In genomic region chr4:87006531-87007344, GRCh38 we compare ENCODE assay signal across 1 cellular context.
A peak's percentile ranks its signal among the peaks of the same experiment; 100 is the strongest.
TF ChIP-seq lines count a peak whose summit lies in the region.

No MANE protein-coding gene starts in this region.

TF ChIP-seq in HepG2, 621 proteins besides CTCF, POLR2A, EP300 and RAD21 (continued from another document and continues in another):
- TF ChIP-seq, protein P1, sequence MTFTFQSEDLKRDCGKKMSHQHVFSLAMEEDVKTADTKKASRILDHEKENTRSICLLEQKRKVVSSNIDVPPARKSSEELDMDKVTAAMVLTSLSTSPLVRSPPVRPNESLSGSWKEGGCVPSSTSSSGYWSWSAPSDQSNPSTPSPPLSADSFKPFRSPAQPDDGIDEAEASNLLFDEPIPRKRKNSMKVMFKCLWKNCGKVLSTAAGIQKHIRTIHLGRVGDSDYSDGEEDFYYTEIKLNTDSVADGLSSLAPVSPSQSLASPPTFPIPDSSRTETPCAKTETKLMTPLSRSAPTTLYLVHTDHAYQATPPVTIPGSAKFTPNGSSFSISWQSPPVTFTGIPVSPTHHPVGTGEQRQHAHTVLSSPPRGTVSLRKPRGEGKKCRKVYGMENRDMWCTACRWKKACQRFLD (CRISPR knock-in tag; IDR thresholded peaks at IDR 0.05; ENCODE audit: borderline replicate concordance) = no peak; the same call in 1 of the 2 replicates
- TF ChIP-seq GTF2F1 (IDR thresholded peaks at IDR 0.05; ENCODE audit: low read length) (peak; percentile 88), ATF3 (CRISPR knock-in tag; IDR thresholded peaks at IDR 0.05) (no peak), NR2F6 (IDR thresholded peaks at IDR 0.05) (no peak), NR2F6 (CRISPR knock-in tag; IDR thresholded peaks at IDR 0.05) (no peak; the same call in 1 of the 2 replicates), SMARCC2 (IDR thresholded peaks at IDR 0.05) (no peak), SALL2 (CRISPR knock-in tag; IDR thresholded peaks at IDR 0.05) (peak; percentile 56; the same call in 1 of the 2 replicates), SSRP1 (CRISPR knock-in tag; IDR thresholded peaks at IDR 0.05) (no peak), RELA (CRISPR knock-in tag; IDR thresholded peaks at IDR 0.05) (no peak), KDM3A (CRISPR knock-in tag; IDR thresholded peaks at IDR 0.05; ENCODE audit: low read depth) (peak; percentile 75), ATF2 (CRISPR knock-in tag; IDR thresholded peaks at IDR 0.05) (no peak; the same call in 1 of the 2 replicates), STAT5B (CRISPR knock-in tag; IDR thresholded peaks at IDR 0.05) (no peak), NPAS2 (CRISPR knock-in tag; IDR thresholded peaks at IDR 0.05; ENCODE audit: borderline replicate concordance) (no peak), BCL6 (CRISPR knock-in tag; IDR thresholded peaks at IDR 0.05) (peak; percentile 51), ZNF251 (CRISPR knock-in tag; IDR thresholded peaks at IDR 0.05) (no peak), ZNF530 (CRISPR knock-in tag; IDR thresholded peaks at IDR 0.05; ENCODE audit: low read depth) (no peak), BORCS8-MEF2B (CRISPR knock-in tag; IDR thresholded peaks at IDR 0.05) (peak; percentile 57; the same call in 1 of the 2 replicates), JARID2 (CRISPR knock-in tag; IDR thresholded peaks at IDR 0.05; ENCODE audit: insufficient replicate concordance) (no peak), RAD51 (IDR thresholded peaks at IDR 0.05; ENCODE audit: borderline replicate concordance) (no peak), TRAFD1 (CRISPR knock-in tag; IDR thresholded peaks at IDR 0.05; ENCODE audit: borderline replicate concordance) (no peak), HES4 (CRISPR knock-in tag; IDR thresholded peaks at IDR 0.05; ENCODE audit: borderline replicate concordance) (peak; percentile 8; the same call in 1 of the 2 replicates), ASH2L (IDR thresholded peaks at IDR 0.05; ENCODE audit: insufficient read length, low read depth, low read length) (no peak), MIXL1 (CRISPR knock-in tag; IDR thresholded peaks at IDR 0.05) (no peak; the same call in 1 of the 2 replicates), ZNF3 (CRISPR knock-in tag; IDR thresholded peaks at IDR 0.05) (0 out of 2 replicates have a peak, but pooled peaks have one; percentile 14), MEF2D (CRISPR knock-in tag; IDR thresholded peaks at IDR 0.05) (peak; percentile 73; the same call in 1 of the 2 replicates), KMT2A (CRISPR knock-in tag; IDR thresholded peaks at IDR 0.05) (peak; percentile 71; the same call in 1 of the 2 replicates), GABPB1 (CRISPR knock-in tag; IDR thresholded peaks at IDR 0.05) (peak; percentile 80; the same call in 1 of the 2 replicates), ZNF329 (CRISPR knock-in tag; IDR thresholded peaks at IDR 0.05; ENCODE audit: low read depth) (peak; percentile 12; the same call in 1 of the 2 replicates), RBM39 (IDR thresholded peaks at IDR 0.05; ENCODE audit: low read depth, low read length, poor library complexity, severe bottlenecking) (peak; percentile 93), SAP130 (CRISPR knock-in tag; IDR thresholded peaks at IDR 0.05; ENCODE audit: low read depth) (peak; percentile 58), ETV5 (CRISPR knock-in tag; IDR thresholded peaks at IDR 0.05; ENCODE audit: borderline replicate concordance) (peak; percentile 25; the same call in 1 of the 2 replicates)
- TF ChIP-seq, protein P2, sequence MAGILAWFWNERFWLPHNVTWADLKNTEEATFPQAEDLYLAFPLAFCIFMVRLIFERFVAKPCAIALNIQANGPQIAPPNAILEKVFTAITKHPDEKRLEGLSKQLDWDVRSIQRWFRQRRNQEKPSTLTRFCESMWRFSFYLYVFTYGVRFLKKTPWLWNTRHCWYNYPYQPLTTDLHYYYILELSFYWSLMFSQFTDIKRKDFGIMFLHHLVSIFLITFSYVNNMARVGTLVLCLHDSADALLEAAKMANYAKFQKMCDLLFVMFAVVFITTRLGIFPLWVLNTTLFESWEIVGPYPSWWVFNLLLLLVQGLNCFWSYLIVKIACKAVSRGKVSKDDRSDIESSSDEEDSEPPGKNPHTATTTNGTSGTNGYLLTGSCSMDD (CRISPR knock-in tag; IDR thresholded peaks at IDR 0.05) = no peak
- TF ChIP-seq, protein P3, sequence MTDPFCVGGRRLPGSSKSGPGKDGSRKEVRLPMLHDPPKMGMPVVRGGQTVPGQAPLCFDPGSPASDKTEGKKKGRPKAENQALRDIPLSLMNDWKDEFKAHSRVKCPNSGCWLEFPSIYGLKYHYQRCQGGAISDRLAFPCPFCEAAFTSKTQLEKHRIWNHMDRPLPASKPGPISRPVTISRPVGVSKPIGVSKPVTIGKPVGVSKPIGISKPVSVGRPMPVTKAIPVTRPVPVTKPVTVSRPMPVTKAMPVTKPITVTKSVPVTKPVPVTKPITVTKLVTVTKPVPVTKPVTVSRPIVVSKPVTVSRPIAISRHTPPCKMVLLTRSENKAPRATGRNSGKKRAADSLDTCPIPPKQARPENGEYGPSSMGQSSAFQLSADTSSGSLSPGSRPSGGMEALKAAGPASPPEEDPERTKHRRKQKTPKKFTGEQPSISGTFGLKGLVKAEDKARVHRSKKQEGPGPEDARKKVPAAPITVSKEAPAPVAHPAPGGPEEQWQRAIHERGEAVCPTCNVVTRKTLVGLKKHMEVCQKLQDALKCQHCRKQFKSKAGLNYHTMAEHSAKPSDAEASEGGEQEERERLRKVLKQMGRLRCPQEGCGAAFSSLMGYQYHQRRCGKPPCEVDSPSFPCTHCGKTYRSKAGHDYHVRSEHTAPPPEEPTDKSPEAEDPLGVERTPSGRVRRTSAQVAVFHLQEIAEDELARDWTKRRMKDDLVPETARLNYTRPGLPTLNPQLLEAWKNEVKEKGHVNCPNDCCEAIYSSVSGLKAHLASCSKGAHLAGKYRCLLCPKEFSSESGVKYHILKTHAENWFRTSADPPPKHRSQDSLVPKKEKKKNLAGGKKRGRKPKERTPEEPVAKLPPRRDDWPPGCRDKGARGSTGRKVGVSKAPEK (CRISPR knock-in tag; IDR thresholded peaks at IDR 0.05; ENCODE audit: borderline replicate concordance) = no peak
- TF ChIP-seq, protein P4, sequence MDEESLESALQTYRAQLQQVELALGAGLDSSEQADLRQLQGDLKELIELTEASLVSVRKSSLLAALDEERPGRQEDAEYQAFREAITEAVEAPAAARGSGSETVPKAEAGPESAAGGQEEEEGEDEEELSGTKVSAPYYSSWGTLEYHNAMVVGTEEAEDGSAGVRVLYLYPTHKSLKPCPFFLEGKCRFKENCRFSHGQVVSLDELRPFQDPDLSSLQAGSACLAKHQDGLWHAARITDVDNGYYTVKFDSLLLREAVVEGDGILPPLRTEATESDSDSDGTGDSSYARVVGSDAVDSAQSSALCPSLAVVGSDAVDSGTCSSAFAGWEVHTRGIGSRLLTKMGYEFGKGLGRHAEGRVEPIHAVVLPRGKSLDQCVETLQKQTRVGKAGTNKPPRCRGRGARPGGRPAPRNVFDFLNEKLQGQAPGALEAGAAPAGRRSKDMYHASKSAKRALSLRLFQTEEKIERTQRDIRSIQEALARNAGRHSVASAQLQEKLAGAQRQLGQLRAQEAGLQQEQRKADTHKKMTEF (CRISPR knock-in tag; IDR thresholded peaks at IDR 0.05) = peak; percentile 88; the same call in 1 of the 2 replicates
- TF ChIP-seq, protein P5, sequence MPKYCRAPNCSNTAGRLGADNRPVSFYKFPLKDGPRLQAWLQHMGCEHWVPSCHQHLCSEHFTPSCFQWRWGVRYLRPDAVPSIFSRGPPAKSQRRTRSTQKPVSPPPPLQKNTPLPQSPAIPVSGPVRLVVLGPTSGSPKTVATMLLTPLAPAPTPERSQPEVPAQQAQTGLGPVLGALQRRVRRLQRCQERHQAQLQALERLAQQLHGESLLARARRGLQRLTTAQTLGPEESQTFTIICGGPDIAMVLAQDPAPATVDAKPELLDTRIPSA (CRISPR knock-in tag; IDR thresholded peaks at IDR 0.05; ENCODE audit: borderline replicate concordance) = no peak
- TF ChIP-seq, protein P6, sequence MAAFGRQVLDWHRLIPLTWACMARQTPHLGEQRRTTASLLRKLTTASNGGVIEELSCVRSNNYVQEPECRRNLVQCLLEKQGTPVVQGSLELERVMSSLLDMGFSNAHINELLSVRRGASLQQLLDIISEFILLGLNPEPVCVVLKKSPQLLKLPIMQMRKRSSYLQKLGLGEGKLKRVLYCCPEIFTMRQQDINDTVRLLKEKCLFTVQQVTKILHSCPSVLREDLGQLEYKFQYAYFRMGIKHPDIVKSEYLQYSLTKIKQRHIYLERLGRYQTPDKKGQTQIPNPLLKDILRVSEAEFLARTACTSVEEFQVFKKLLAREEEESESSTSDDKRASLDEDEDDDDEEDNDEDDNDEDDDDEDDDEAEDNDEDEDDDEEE (CRISPR knock-in tag; IDR thresholded peaks at IDR 0.05) = 0 out of 2 replicates have a peak, but pooled peaks have one; percentile 51
- TF ChIP-seq, protein P7, sequence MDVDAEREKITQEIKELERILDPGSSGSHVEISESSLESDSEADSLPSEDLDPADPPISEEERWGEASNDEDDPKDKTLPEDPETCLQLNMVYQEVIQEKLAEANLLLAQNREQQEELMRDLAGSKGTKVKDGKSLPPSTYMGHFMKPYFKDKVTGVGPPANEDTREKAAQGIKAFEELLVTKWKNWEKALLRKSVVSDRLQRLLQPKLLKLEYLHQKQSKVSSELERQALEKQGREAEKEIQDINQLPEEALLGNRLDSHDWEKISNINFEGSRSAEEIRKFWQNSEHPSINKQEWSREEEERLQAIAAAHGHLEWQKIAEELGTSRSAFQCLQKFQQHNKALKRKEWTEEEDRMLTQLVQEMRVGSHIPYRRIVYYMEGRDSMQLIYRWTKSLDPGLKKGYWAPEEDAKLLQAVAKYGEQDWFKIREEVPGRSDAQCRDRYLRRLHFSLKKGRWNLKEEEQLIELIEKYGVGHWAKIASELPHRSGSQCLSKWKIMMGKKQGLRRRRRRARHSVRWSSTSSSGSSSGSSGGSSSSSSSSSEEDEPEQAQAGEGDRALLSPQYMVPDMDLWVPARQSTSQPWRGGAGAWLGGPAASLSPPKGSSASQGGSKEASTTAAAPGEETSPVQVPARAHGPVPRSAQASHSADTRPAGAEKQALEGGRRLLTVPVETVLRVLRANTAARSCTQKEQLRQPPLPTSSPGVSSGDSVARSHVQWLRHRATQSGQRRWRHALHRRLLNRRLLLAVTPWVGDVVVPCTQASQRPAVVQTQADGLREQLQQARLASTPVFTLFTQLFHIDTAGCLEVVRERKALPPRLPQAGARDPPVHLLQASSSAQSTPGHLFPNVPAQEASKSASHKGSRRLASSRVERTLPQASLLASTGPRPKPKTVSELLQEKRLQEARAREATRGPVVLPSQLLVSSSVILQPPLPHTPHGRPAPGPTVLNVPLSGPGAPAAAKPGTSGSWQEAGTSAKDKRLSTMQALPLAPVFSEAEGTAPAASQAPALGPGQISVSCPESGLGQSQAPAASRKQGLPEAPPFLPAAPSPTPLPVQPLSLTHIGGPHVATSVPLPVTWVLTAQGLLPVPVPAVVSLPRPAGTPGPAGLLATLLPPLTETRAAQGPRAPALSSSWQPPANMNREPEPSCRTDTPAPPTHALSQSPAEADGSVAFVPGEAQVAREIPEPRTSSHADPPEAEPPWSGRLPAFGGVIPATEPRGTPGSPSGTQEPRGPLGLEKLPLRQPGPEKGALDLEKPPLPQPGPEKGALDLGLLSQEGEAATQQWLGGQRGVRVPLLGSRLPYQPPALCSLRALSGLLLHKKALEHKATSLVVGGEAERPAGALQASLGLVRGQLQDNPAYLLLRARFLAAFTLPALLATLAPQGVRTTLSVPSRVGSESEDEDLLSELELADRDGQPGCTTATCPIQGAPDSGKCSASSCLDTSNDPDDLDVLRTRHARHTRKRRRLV (CRISPR knock-in tag; IDR thresholded peaks at IDR 0.05) = 0 out of 2 replicates have a peak, but pooled peaks have one; percentile 76
- TF ChIP-seq, protein P8, sequence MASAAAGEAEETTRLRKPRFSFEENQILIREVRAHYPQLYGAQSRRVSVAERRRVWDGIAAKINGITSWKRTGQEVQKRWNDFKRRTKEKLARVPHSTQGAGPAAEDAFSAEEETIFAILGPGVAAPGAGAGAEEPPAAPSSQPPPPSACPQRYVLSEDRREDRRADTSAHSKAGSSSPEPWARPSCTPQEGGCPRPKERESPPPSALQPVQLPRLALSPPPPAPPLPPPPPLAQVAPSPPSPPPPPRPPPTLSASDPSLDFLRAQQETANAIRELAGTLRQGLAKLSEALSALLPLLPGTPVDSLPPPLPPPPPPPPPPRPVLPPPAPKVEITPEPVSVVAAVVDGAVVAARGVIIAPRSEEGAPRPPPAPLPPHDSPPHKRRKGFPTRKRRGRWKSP (CRISPR knock-in tag; IDR thresholded peaks at IDR 0.05) = peak; percentile 98
- TF ChIP-seq, protein P9, sequence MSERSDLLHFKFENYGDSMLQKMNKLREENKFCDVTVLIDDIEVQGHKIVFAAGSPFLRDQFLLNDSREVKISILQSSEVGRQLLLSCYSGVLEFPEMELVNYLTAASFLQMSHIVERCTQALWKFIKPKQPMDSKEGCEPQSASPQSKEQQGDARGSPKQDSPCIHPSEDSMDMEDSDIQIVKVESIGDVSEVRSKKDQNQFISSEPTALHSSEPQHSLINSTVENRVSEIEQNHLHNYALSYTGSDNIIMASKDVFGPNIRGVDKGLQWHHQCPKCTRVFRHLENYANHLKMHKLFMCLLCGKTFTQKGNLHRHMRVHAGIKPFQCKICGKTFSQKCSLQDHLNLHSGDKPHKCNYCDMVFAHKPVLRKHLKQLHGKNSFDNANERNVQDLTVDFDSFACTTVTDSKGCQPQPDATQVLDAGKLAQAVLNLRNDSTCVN (CRISPR knock-in tag; IDR thresholded peaks at IDR 0.05; ENCODE audit: borderline replicate concordance) = peak; percentile 51; the same call in 1 of the 2 replicates
- TF ChIP-seq, protein P10, sequence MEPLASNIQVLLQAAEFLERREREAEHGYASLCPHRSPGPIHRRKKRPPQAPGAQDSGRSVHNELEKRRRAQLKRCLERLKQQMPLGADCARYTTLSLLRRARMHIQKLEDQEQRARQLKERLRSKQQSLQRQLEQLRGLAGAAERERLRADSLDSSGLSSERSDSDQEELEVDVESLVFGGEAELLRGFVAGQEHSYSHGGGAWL (CRISPR knock-in tag; IDR thresholded peaks at IDR 0.05) = peak; percentile 74; the same call in 1 of the 2 replicates
